In the genomic region with DNA sequence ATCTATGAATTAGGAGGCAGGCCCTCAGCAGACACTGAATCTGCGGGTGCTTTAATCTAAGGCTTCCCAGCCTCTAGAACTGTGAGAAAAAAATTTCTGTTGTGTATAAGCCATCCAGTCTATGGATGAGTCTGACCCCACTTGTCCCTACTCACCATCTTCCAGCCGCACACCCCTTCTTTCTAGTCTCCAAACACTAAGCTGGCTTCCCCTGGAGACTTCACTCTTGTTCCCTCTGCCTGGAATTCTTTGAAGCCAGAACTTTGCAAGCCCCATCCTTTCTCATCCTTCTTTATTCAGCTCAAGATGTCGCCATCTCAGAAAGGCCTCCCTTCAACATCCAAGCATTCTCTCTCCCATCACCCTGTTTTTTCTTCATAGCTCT, we compare ENCODE assay signal across 8 cellular contexts. TPM values are rescaled to one million over a fixed set of nuclear protein-coding genes. Genes with fewer than 3 reads are reported as not detected.
A peak's percentile ranks its signal among the peaks of the same experiment; 100 is the strongest.
DNase-seq lines count a peak whose midpoint lies in the region; ATAC-seq, FAIRE-seq and TF ChIP-seq lines count a peak whose summit lies in the region.

No MANE protein-coding gene starts in this region.

- H3K4me3 Mint-ChIP-seq in progenitor cell of endocrine pancreas (ENCODE audit: low read depth), result no peak overlapping the region

- H3K4me1 Mint-ChIP-seq in progenitor cell of endocrine pancreas (ENCODE audit: low read depth), result peaks cover 14% of the 10 kb centered on the region

- no peak for DNase-seq in RWPE2 (ENCODE audit: low spot score)
- no peak for DNase-seq in fibroblast of mammary gland (ENCODE audit: low read depth)
- no peak for DNase-seq in progenitor cell of endocrine pancreas (ENCODE audit: low spot score, unreplicated experiment)
- DNase-seq in urothelium cell line (ENCODE audit: low spot score), result no peak
- DNase-seq in superior temporal gyrus (ENCODE audit: extremely low spot score), result no peak
- DNase-seq in activated CD4-positive, alpha-beta T cell treated with anti-CD3 and anti-CD28 coated beads for 48 hours, result no peak

- no peaks in the 10 kb centered on the region for H3K36me3 Mint-ChIP-seq in progenitor cell of endocrine pancreas (ENCODE audit: insufficient read depth)

- peak overlapping the region; percentile 75 for H3K4me3 ChIP-seq in GM08714 (ENCODE audit: low read length)
- H3K4me3 ChIP-seq in RWPE2 (ENCODE audit: severe bottlenecking), result peak overlapping the region; percentile 56
- H3K4me3 ChIP-seq in fibroblast of mammary gland (ENCODE audit: control insufficient read depth, low read depth, low read length), result peak overlapping the region; percentile 65

- no peaks in the 10 kb centered on the region for H3K27me3 Mint-ChIP-seq in progenitor cell of endocrine pancreas

- peak overlapping the region; percentile 84 for H3K27ac Mint-ChIP-seq in progenitor cell of endocrine pancreas

- H3K27me3 ChIP-seq in RWPE2 (ENCODE audit: insufficient read depth, poor library complexity, severe bottlenecking), result no peaks in the 10 kb centered on the region

- peak overlapping the region; percentile 34 for H3K27ac ChIP-seq in RWPE2 (ENCODE audit: poor library complexity, severe bottlenecking)

- ATAC-seq in RWPE2 (ENCODE audit: low read depth) (peak; percentile 17), GM21390 (IDR thresholded peaks at IDR 0.05; ENCODE audit: unreplicated experiment) (no peak)

- H3K36me3 ChIP-seq in RWPE2 (ENCODE audit: low read depth), result peaks cover 4% of the 10 kb centered on the region; the same call in 1 of the 2 replicates

- no peak for FAIRE-seq in urothelium cell line (lab: Jason Lieb, UNC)

- no peak for TF ChIP-seq CTCF in RWPE2 (IDR thresholded peaks at IDR 0.05; ENCODE audit: poor library complexity, severe bottlenecking)
- TF ChIP-seq CTCF in fibroblast of mammary gland (conservative IDR thresholded peaks at IDR 0.05; ENCODE audit: control insufficient read depth, insufficient read depth, low read depth, low read length), result no peak
- TF ChIP-seq CTCF in progenitor cell of endocrine pancreas (IDR thresholded peaks at IDR 0.05; ENCODE audit: unreplicated experiment), result no peak

- no peaks in the 10 kb centered on the region for H3K9me3 ChIP-seq in RWPE2 (ENCODE audit: severe bottlenecking)

- H3K4me1 ChIP-seq in RWPE2 (ENCODE audit: insufficient read depth, poor library complexity, severe bottlenecking), result peaks cover 3% of the 10 kb centered on the region

- H3K9me3 Mint-ChIP-seq in progenitor cell of endocrine pancreas (ENCODE audit: low read depth), result no peaks in the 10 kb centered on the region

RNA-seq across cellular contexts. Expression of gene NUP93, which starts 0.6 kb away (rescaled TPM):
- total RNA-seq in progenitor cell of endocrine pancreas, result 74.4 and 76.9 TPM in 2 replicates

RNA-seq across cellular contexts. Expression of gene MT1X, which starts 47.1 kb away (rescaled TPM):
- total RNA-seq in progenitor cell of endocrine pancreas, result 6.8 and 6.9 TPM in 2 replicates

RNA-seq across cellular contexts. Expression of gene MT1H, which starts 59.7 kb away (rescaled TPM):
- total RNA-seq in progenitor cell of endocrine pancreas, result not detected in 2 replicates
